Comparison of ENCODE assay signal across 8 cellular contexts in genomic region chr2:112582314-112582746, GRCh38. TPM values are rescaled to one million over a fixed set of nuclear protein-coding genes. Genes with fewer than 3 reads are reported as not detected.
A peak's percentile ranks its signal among the peaks of the same experiment; 100 is the strongest.
DNase-seq lines count a peak whose midpoint lies in the region; ATAC-seq and TF ChIP-seq lines count a peak whose summit lies in the region.

No MANE protein-coding gene starts in this region.

- no peak overlapping the region for H3K9ac ChIP-seq in IMR-90 (ENCODE audit: low read depth, low read length)
- H3K9ac ChIP-seq in OCI-LY3 (ENCODE audit: low read length), result no peak overlapping the region

- TF ChIP-seq CTCF in IMR-90 (conservative IDR thresholded peaks at IDR 0.05; ENCODE audit: low read depth, low read length) (peak; percentile 60), OCI-LY3 (IDR thresholded peaks at IDR 0.05; ENCODE audit: low read depth, low read length) (peak; percentile 45), right atrium auricular region (IDR thresholded peaks at IDR 0.05) (peak; percentile 44 to 79)

- CTCF ChIA-PET in IMR-90 (lab: Yijun Ruan, JAX), result no interaction called here

- H3K27me3 ChIP-seq in IMR-90 (ENCODE audit: control insufficient read depth, insufficient read depth, low read length) (no peaks in the 10 kb centered on the region), OCI-LY3 (ENCODE audit: low read depth, low read length) (no peaks in the 10 kb centered on the region), right atrium auricular region (no peaks in the 10 kb centered on the region)

- no peak overlapping the region for H3K4ac ChIP-seq in IMR-90 (ENCODE audit: low read depth, low read length)

- peak; percentile 31 for DNase-seq in DMS114 treated with DMSO at 0.1 percent for 48 hours (lab: John Stamatoyannopoulos, UW; ENCODE audit: unreplicated experiment)
- DNase-seq in IMR-90, result peak; percentile 68
- peak; percentile 26 for DNase-seq in activated naive CD4-positive, alpha-beta T cell treated with anti-CD3 and anti-CD28 coated beads, Interleukin-2, amount 50 U/mL, for 16 hours
- no peak for DNase-seq in right atrium auricular region (ENCODE audit: low spot score)
- DNase-seq in stimulated activated CD4-positive, alpha-beta T cell treated with anti-CD3 and anti-CD28 coated beads, Interleukin-15, amount 100 ng/mL, for 24 hours, result peak; percentile 29

- H3K79me2 ChIP-seq in OCI-LY3 (ENCODE audit: low read length), result peaks cover 28% of the 10 kb centered on the region

- H2BK15ac ChIP-seq in IMR-90 (ENCODE audit: low read depth, low read length), result no peak overlapping the region

- BruUV-seq in IMR-90 (replicated peaks; lab: Mats Ljungman, UMichigan), result no TSS peak

- POLR2A ChIA-PET in IMR-90 (lab: Charles Lee; ENCODE audit: unreplicated experiment), result no interaction called here

- 0 out of 4 replicates have a peak overlapping the region, but pooled peaks of 1 of the 2 experiments have one; percentile 45 for H4K8ac ChIP-seq in IMR-90 (ENCODE audit: low read depth in 2 of 2, low read length in 2 of 2)

- TF ChIP-seq RAD21 in IMR-90 (IDR thresholded peaks at IDR 0.05; ENCODE audit: low read length), result peak; percentile 56

- H3K27ac ChIP-seq in IMR-90 (ENCODE audit: insufficient read depth, low read length), result no peak overlapping the region
- no peak overlapping the region for H3K27ac ChIP-seq in OCI-LY3 (ENCODE audit: low read length)
- H3K27ac ChIP-seq in right atrium auricular region, result no peak overlapping the region

- peaks cover 14% of the 10 kb centered on the region for H3K9me1 ChIP-seq in IMR-90 (ENCODE audit: insufficient read depth, low read length)

- peak; percentile 28 for ATAC-seq in IMR-90 (ENCODE audit: low read depth)
- ATAC-seq in HG02763 (IDR thresholded peaks at IDR 0.05; ENCODE audit: unreplicated experiment), result no peak
- no peak for ATAC-seq in HG02981 (IDR thresholded peaks at IDR 0.05; ENCODE audit: unreplicated experiment)

- in situ Hi-C loops in IMR-90 (cut with MboI; ENCODE audit: low sequenced_read_pairs), result no loop called here

- H3K18ac ChIP-seq in IMR-90 (ENCODE audit: low read depth, low read length), result no peak overlapping the region

- no peak for TF ChIP-seq POLR2A in IMR-90 (IDR thresholded peaks at IDR 0.05; ENCODE audit: low read depth, low read length)

- peaks cover 6% of the 10 kb centered on the region for H3K4me1 ChIP-seq in IMR-90 (ENCODE audit: control insufficient read depth, insufficient read depth, low read length)
- peaks cover 17% of the 10 kb centered on the region for H3K4me1 ChIP-seq in OCI-LY3 (ENCODE audit: low read length)
- H3K4me1 ChIP-seq in right atrium auricular region, result peaks cover 0 to 18% of the 10 kb centered on the region in 2 donors

- peaks cover 5 to 33% of the 10 kb centered on the region in 2 experiments for H3K79me1 ChIP-seq in IMR-90 (ENCODE audit: low read depth in 1 of 2, low read length in 2 of 2)

- H3K56ac ChIP-seq in IMR-90 (ENCODE audit: extremely low read depth, insufficient read depth, low read length), result no peak overlapping the region

- H3K23ac ChIP-seq in IMR-90 (ENCODE audit: low read depth, low read length), result no peak overlapping the region

- peak overlapping the region; percentile 71 for H2AFZ ChIP-seq in IMR-90 (replicated peaks; ENCODE audit: low read length, poor library complexity)
- H2AFZ ChIP-seq in OCI-LY3 (ENCODE audit: low read depth, low read length), result no peak overlapping the region

- peak overlapping the region; percentile 15; the same call in 1 of the 2 replicates for H2AK5ac ChIP-seq in IMR-90 (ENCODE audit: low read depth, low read length)

- H2BK20ac ChIP-seq in IMR-90 (ENCODE audit: low read depth, low read length), result no peak overlapping the region; the same call in 1 of the 2 replicates

- H3K9me3 ChIP-seq in IMR-90 (ENCODE audit: control insufficient read depth, insufficient read depth, low read length) (no peaks in the 10 kb centered on the region), OCI-LY3 (ENCODE audit: insufficient read depth, low read length) (no peaks in the 10 kb centered on the region), right atrium auricular region (no peaks in the 10 kb centered on the region)

- no peak overlapping the region for H4K5ac ChIP-seq in IMR-90 (ENCODE audit: low read depth, low read length)

- H2BK120ac ChIP-seq in IMR-90 (ENCODE audit: low read depth, low read length), result no peak overlapping the region

- dilution Hi-C loops in IMR-90 (cut with HindIII; ENCODE audit: low sequenced_read_pairs, unreplicated experiment), result no loop called here

- no peak overlapping the region for H4K91ac ChIP-seq in IMR-90 (ENCODE audit: insufficient read depth, low read depth, low read length)

- H3K14ac ChIP-seq in IMR-90 (replicated peaks; ENCODE audit: low read depth, low read length), result no peak overlapping the region

- H4K20me1 ChIP-seq in IMR-90 (ENCODE audit: insufficient read depth, low read length), result no peaks in the 10 kb centered on the region
- H4K20me1 ChIP-seq in OCI-LY3 (ENCODE audit: insufficient read depth, low read length), result no peaks in the 10 kb centered on the region

- H3K36me3 ChIP-seq in IMR-90 (ENCODE audit: control insufficient read depth, insufficient read depth, low read length) (0 out of 2 replicates have a peak, but pooled peaks cover 2% of the 10 kb centered on the region), OCI-LY3 (replicated peaks; ENCODE audit: low read depth, low read length) (peaks cover 7% of the 10 kb centered on the region), right atrium auricular region (peaks cover 5% of the 10 kb centered on the region)

- H3K4me3 ChIP-seq in IMR-90 (ENCODE audit: insufficient read depth, low read depth, low read length) (no peak overlapping the region), OCI-LY3 (ENCODE audit: low read length) (no peak overlapping the region), right atrium auricular region (no peak overlapping the region)

- H2AK9ac ChIP-seq in IMR-90 (replicated peaks; ENCODE audit: low read depth, low read length, poor library complexity), result no peak overlapping the region

- H3K4me2 ChIP-seq in IMR-90 (ENCODE audit: low read depth, low read length) (no peak overlapping the region), OCI-LY3 (ENCODE audit: low read length) (no peak overlapping the region)

- H2BK5ac ChIP-seq in IMR-90 (ENCODE audit: low read depth, low read length, poor library complexity, severe bottlenecking), result no peak overlapping the region

- WGBS in IMR-90 (ENCODE audit: extremely low coverage in 2 of 2, insufficient read length in 1 of 2), 2 experiments, result 36% methylated on average over 4 of the region's 10 CpGs; no CpG with 5 or more reads in 1 of the 2 experiments

- intact Hi-C loops in IMR-90 (cut with micrococcal nuclease), result loop anchor here (5.0 kb wide), 1 partner anchor 145 kb away; no protein-coding TSS in a partner anchor

TF ChIP-seq in IMR-90, 13 proteins besides CTCF, POLR2A, EP300 and RAD21:
- TF ChIP-seq FOS (IDR thresholded peaks at IDR 0.05; ENCODE audit: low read depth, low read length), result no peak
- no peak for TF ChIP-seq CEBPB (IDR thresholded peaks at IDR 0.05; ENCODE audit: low read depth, low read length)
- TF ChIP-seq SMC3 (IDR thresholded peaks at IDR 0.05; ENCODE audit: low read depth, low read length), result peak; percentile 37

RNA-seq across cellular contexts. Expression of gene CHCHD5, which starts 2.1 kb away (rescaled TPM):
- total RNA-seq in IMR-90 (2012; rRNA removed) (4.8 and 8.1 TPM in 2 replicates), right atrium auricular region (10 to 100 TPM; 27.4 to 29.4 TPM)
- 40.1 and 46.2 TPM in 2 replicates for polyA plus RNA-seq in IMR-90 (2012; rRNA removed)
- polyA plus RNA-seq in IMR-90 (2012; cell fraction: cytosol; rRNA removed), result 79.8 and 84.7 TPM in 2 replicates
- polyA plus RNA-seq in IMR-90 (2012; cell fraction: nucleus; rRNA removed; ENCODE audit: low replicate concordance), result 19.4 and 30.5 TPM in 2 replicates

RNA-seq across cellular contexts. Expression of gene POLR1B, which starts 40.1 kb away (rescaled TPM):
- total RNA-seq in IMR-90 (2012; rRNA removed), result 22.8 and 24.6 TPM in 2 replicates
- polyA plus RNA-seq in IMR-90 (2012; rRNA removed), result 10.5 and 10.9 TPM in 2 replicates
- polyA plus RNA-seq in IMR-90 (2012; cell fraction: cytosol; rRNA removed), result 6.0 and 6.1 TPM in 2 replicates
- polyA plus RNA-seq in IMR-90 (2012; cell fraction: nucleus; rRNA removed; ENCODE audit: low replicate concordance), result 7.3 and 8.5 TPM in 2 replicates
- total RNA-seq in right atrium auricular region, result 1 to 10 TPM; 5.7 to 6.8 TPM
